8 cellular contexts compared by ENCODE assay signal in the genomic region with DNA sequence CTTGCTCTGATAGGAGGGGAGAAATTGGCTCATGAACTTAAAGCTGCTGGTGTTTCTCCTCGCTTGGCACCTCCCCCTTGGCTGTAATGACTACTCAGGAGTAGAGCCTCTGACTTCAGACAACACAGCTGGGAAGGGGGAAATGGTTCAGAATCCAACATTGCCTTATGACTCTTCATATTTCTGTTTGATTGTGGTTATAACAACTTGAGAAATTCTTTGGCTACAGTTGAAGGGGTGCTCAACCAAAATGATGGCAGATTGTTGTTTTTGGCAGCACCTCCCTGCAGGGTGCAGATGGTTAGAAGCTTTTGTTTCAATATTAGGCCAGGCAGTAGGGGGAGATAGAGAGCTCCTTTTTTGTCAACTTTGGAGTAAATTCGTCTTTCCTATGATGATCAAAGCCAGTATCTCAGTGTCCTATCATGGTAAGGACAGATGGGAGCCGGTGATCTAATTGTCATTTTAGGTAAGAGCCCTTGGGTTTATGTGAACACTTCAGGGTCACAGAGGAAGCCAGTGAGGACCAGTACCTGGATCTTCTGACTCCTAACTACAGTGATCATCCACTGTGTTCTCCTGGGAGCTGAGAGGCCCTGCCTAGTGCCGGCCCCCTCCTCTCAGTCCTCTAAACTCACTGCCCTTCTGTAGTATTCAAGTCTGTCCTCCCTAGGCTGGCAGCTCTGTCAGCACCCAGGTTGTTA. TPM values are rescaled to one million over a fixed set of nuclear protein-coding genes. Genes with fewer than 3 reads are reported as not detected.
DNase-seq lines count a peak whose midpoint lies in the region; ATAC-seq and TF ChIP-seq lines count a peak whose summit lies in the region.

No MANE protein-coding gene starts in this region.

- no peaks in the 10 kb centered on the region for H3K9me3 Mint-ChIP-seq in CD8-positive, alpha-beta T cell

- no peaks in the 10 kb centered on the region for H3K27me3 Mint-ChIP-seq in CD8-positive, alpha-beta T cell (ENCODE audit: low read depth)

- CTCF ChIA-PET in CD8-positive, alpha-beta T cell (lab: Charles Lee) = interaction anchor here (0.6 to 2.0 kb wide), 11 partner anchors 9 to 193 kb away, joined by 3 to 19 read pairs (median 4); no protein-coding TSS in a partner anchor

- H3K27me3 ChIP-seq in CD8-positive, alpha-beta T cell (ENCODE audit: insufficient read depth, low read length) = no peaks in the 10 kb centered on the region

- peaks cover 88% of the 10 kb centered on the region for H3K36me3 Mint-ChIP-seq in CD8-positive, alpha-beta T cell

- POLR2A ChIA-PET in CD8-positive, alpha-beta T cell (lab: Charles Lee) = no interaction called here

- ATAC-seq in CD8-positive, alpha-beta T cell = peak; percentile 51
- ATAC-seq in GM21576 (IDR thresholded peaks at IDR 0.05; ENCODE audit: unreplicated experiment) (peak; percentile 49), left ventricle myocardium superior (peak; percentile 83)

- intact Hi-C loops in CD8-positive, alpha-beta T cell (cut with DNase I, micrococcal nuclease) = loop anchor here in 1 of 2 experiments (5.0 kb wide), 2 partner anchors 94 to 149 kb away; a partner anchor contains a TSS
- intact Hi-C loops in left ventricle myocardium superior (cut with micrococcal nuclease) = loop anchor here (10.0 kb wide), 1 partner anchor 91 kb away; a partner anchor contains a TSS

- TF ChIP-seq CTCF in CD8-positive, alpha-beta T cell (IDR thresholded peaks at IDR 0.05) = peak; percentile 63

- no peak overlapping the region for H3K4me3 Mint-ChIP-seq in CD8-positive, alpha-beta T cell

- peak in 1 of 7 experiments; percentile 11 for DNase-seq in CD8-positive, alpha-beta T cell
- DNase-seq in NCI-H446 (lab: John Stamatoyannopoulos, UW) (peak; percentile 85 to 93), amniotic stem cell (lab: John Stamatoyannopoulos, UW) (peak; percentile 65), left ventricle myocardium superior (peak; percentile 69), renal cortical epithelial cell (ENCODE audit: low read depth) (peak; percentile 50), GDM1 (lab: John Stamatoyannopoulos, UW) (no peak)
- DNase-seq in activated CD4-positive, CD25-positive, alpha-beta regulatory T cell treated with anti-CD3 and anti-CD28 coated beads, Interleukin-2, amount 50 U/mL, for 72 hours = no peak

- no peaks in the 10 kb centered on the region for H3K4me1 ChIP-seq in CD8-positive, alpha-beta T cell (ENCODE audit: insufficient read depth, low read length)

- no peak overlapping the region for H3K27ac ChIP-seq in CD8-positive, alpha-beta T cell (ENCODE audit: low read depth, low read length)

- peaks cover 22% of the 10 kb centered on the region for H3K36me3 ChIP-seq in CD8-positive, alpha-beta T cell (ENCODE audit: insufficient read depth, low read length)

- H3K9me3 ChIP-seq in CD8-positive, alpha-beta T cell (ENCODE audit: low read length) = no peaks in the 10 kb centered on the region

- H3K27ac Mint-ChIP-seq in CD8-positive, alpha-beta T cell = peak overlapping the region; percentile 42

- no peak overlapping the region for H3K4me3 ChIP-seq in CD8-positive, alpha-beta T cell (ENCODE audit: low read depth, low read length)

- peaks cover 25% of the 10 kb centered on the region for H3K4me1 Mint-ChIP-seq in CD8-positive, alpha-beta T cell (ENCODE audit: low read depth)

RNA-seq across cellular contexts. Expression of a gene that starts 39.9 kb away (rescaled TPM):
- total RNA-seq in CD8-positive, alpha-beta T cell = 10 to 100 TPM; 73.3 to 79.4 TPM
- total RNA-seq in left ventricle myocardium superior = 65.3 TPM
- total RNA-seq in renal cortical epithelial cell = 10.1 and 21.3 TPM in 2 replicates

RNA-seq across cellular contexts. Expression of a gene that starts 40.2 kb away (rescaled TPM):
- 10 to 100 TPM; 12.6 to 15.7 TPM for total RNA-seq in CD8-positive, alpha-beta T cell
- total RNA-seq in left ventricle myocardium superior (12.5 TPM), renal cortical epithelial cell (14.4 and 20.6 TPM in 2 replicates)

Comparison
In these comparisons a context has a peak if more than half of its experiments do, and no peak if none do; other contexts are left out.
1. DNase-seq: peak in NCI-H446 (2 of 2), amniotic stem cell (single experiment), left ventricle myocardium superior (single experiment) and renal cortical epithelial cell (single experiment); none in GDM1 (single experiment) and activated CD4-positive, CD25-positive, alpha-beta regulatory T cell treated with anti-CD3 and anti-CD28 coated beads, Interleukin-2, amount 50 U/mL, for 72 hours (single experiment).
2. Peak in every context shown above with its lines, with median percentiles within 50 percentile points of each other: ATAC-seq.